8 cellular contexts compared by ENCODE assay signal in the genomic region with DNA sequence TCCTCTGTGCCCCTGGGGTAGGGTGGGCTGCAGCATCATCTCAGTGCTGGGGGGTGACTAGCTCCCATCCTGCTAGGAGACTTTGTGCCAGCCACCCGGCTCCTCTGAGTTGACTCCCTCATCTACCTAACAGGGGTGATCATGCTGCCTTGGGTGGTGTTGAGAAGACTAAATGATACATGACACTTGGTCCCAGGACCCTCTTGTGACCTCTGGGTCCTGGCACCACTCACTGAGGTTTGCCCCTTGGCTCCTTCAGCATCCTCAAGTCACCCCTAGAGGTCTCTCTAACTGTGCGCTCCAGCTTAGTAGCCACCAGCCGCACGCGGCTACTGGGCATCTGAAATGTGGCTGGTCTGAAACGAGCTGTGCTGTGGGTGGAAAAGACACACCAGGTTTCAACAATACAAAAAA.
DNase-seq lines count a peak whose midpoint lies in the region; ATAC-seq and TF ChIP-seq lines count a peak whose summit lies in the region.

No MANE protein-coding gene starts in this region.

- H3K36me3 ChIP-seq in OCI-LY3 (replicated peaks; ENCODE audit: low read depth, low read length), result no peaks in the 10 kb centered on the region

- H3K27ac ChIP-seq in OCI-LY3 (ENCODE audit: low read length) (no peak overlapping the region), dorsolateral prefrontal cortex (no peak overlapping the region)

- peaks cover 20% of the 10 kb centered on the region for H3K4me1 ChIP-seq in OCI-LY3 (ENCODE audit: low read length)

- no peaks in the 10 kb centered on the region for H4K20me1 ChIP-seq in OCI-LY3 (ENCODE audit: insufficient read depth, low read length)

- H3K4me2 ChIP-seq in OCI-LY3 (ENCODE audit: low read length), result peak overlapping the region; percentile 9

- H2AFZ ChIP-seq in OCI-LY3 (ENCODE audit: low read depth, low read length), result no peak overlapping the region

- H3K4me3 Mint-ChIP-seq in nephron, result no peak overlapping the region

- H3K9me3 Mint-ChIP-seq in nephron, result no peaks in the 10 kb centered on the region

- H3K36me3 Mint-ChIP-seq in nephron (ENCODE audit: low read depth), result no peaks in the 10 kb centered on the region

- no peaks in the 10 kb centered on the region for H3K27me3 ChIP-seq in OCI-LY3 (ENCODE audit: low read depth, low read length)
- H3K27me3 ChIP-seq in dorsolateral prefrontal cortex, result no peaks in the 10 kb centered on the region

- H3K4me1 Mint-ChIP-seq in nephron, result peaks cover 15% of the 10 kb centered on the region

- peak; percentile 45 for ATAC-seq in GM19463 (IDR thresholded peaks at IDR 0.05; ENCODE audit: unreplicated experiment)
- ATAC-seq in GM21526 (IDR thresholded peaks at IDR 0.05; ENCODE audit: low FRiP score, unreplicated experiment), result no peak
- no peak for ATAC-seq in GM21423 (IDR thresholded peaks at IDR 0.05; ENCODE audit: unreplicated experiment)

- H3K9ac ChIP-seq in OCI-LY3 (ENCODE audit: low read length), result no peak overlapping the region

- no peak overlapping the region for H3K4me3 ChIP-seq in OCI-LY3 (ENCODE audit: low read length)
- H3K4me3 ChIP-seq in dorsolateral prefrontal cortex, result no peak overlapping the region

- no peak overlapping the region for H3K27ac Mint-ChIP-seq in nephron

- TF ChIP-seq CTCF in OCI-LY3 (IDR thresholded peaks at IDR 0.05; ENCODE audit: low read depth, low read length) (peak; percentile 94), dorsolateral prefrontal cortex (IDR thresholded peaks at IDR 0.05 in 54 of 56, conservative IDR thresholded peaks at IDR 0.05 in 2 of 56; ENCODE audit: low read depth in 1 of 56, partially characterized antibody in 56 of 56) (peak in 41 of 56 donors; percentile 12 to 62 (median 34)), nephron (IDR thresholded peaks at IDR 0.05; ENCODE audit: unreplicated experiment in 3 of 3) (peak in 2 of 3 experiments; percentile 23 to 36)

- DNase-seq in COLO668 (lab: John Stamatoyannopoulos, UW; ENCODE audit: unreplicated experiment) (peak; percentile 16), dorsolateral prefrontal cortex (peak in 1 of 10 donors; percentile 42)
- DNase-seq in effector CD8-positive, alpha-beta T cell (lab: John Stamatoyannopoulos, UW), result no peak

- H3K79me2 ChIP-seq in OCI-LY3 (ENCODE audit: low read length), result no peaks in the 10 kb centered on the region

- intact Hi-C loops in dorsolateral prefrontal cortex (cut with DNase I), result loop anchor here in 1 of 2 donors (5.0 kb wide), 1 partner anchor 84 kb away; no protein-coding TSS in a partner anchor

- no peaks in the 10 kb centered on the region for H3K9me3 ChIP-seq in OCI-LY3 (ENCODE audit: insufficient read depth, low read length)

- peaks cover 8% of the 10 kb centered on the region for H3K27me3 Mint-ChIP-seq in nephron (ENCODE audit: low read depth)

Comparison
In these comparisons a context has a peak if more than half of its experiments do, and no peak if none do; other contexts are left out.
1. CTCF ChIP-seq: peak in every context shown above with its lines; median percentile 94 in OCI-LY3; 34 in dorsolateral prefrontal cortex; 30 in nephron.